8 cellular contexts compared by ENCODE assay signal in the genomic region with DNA sequence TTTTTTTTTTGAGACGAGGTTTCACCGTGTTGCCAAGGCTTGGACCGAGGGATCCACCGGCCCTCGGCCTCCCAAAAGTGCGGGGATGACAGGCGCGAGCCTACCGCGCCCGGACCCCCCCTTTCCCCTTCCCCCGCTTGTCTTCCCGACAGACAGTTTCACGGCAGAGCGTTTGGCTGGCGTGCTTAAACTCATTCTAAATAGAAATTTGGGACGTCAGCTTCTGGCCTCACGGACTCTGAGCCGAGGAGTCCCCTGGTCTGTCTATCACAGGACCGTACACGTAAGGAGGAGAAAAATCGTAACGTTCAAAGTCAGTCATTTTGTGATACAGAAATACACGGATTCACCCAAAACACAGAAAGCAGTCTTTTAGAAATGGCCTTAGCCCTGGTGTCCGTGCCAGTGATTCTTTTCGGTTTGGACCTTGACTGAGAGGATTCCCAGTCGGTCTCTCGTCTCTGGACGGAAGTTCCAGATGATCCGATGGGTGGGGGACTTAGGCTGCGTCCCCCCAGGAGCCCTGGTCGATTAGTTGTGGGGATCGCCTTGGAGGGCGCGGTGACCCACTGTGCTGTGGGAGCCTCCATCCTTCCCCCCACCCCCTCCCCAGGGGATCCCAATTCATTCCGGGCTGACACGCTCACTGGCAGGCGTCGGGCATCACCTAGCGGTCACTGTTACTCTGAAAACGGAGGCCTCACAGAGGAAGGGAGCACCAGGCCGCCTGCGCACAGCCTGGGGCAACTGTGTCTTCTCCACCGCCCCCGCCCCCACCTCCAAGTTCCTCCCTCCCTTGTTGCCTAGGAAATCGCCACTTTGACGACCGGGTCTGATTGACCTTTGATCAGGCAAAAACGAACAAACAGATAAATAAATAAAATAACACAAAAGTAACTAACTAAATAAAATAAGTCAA.
DNase-seq lines count a peak whose midpoint lies in the region; ATAC-seq and TF ChIP-seq lines count a peak whose summit lies in the region.
"Not testable (repeated sequence)": the region's sequence is repeated elsewhere in the genome, so short reads cannot be mapped to it uniquely, and the experiment has no call there.

No MANE protein-coding gene starts in this region.

- H3K4me1 Mint-ChIP-seq in CD4-positive, CD25-positive, alpha-beta regulatory T cell; natural killer cell treated with Interleukin-12 subunit alpha and Interleukin-12 subunit beta and Interleukin-15 and Interleukin-18, amount 100 ng/mL, for 72 hours (ENCODE audit: low read depth in 2 of 2): not testable (repeated sequence)

- H3K36me3 Mint-ChIP-seq in CD4-positive, CD25-positive, alpha-beta regulatory T cell; natural killer cell treated with Interleukin-12 subunit alpha and Interleukin-12 subunit beta and Interleukin-15 and Interleukin-18, amount 100 ng/mL, for 72 hours: not testable (repeated sequence)

- not testable (repeated sequence) for H3K9me3 ChIP-seq in CD4-positive, CD25-positive, alpha-beta regulatory T cell (ENCODE audit: control insufficient read depth in 2 of 2, low read length in 2 of 2); RWPE2 (ENCODE audit: severe bottlenecking)

- not testable (repeated sequence) for H3K9me3 Mint-ChIP-seq in CD4-positive, CD25-positive, alpha-beta regulatory T cell; natural killer cell treated with Interleukin-12 subunit alpha and Interleukin-12 subunit beta and Interleukin-15 and Interleukin-18, amount 100 ng/mL, for 72 hours

- not testable (repeated sequence) for TF ChIP-seq CTCF in RWPE2 (IDR thresholded peaks at IDR 0.05; ENCODE audit: poor library complexity, severe bottlenecking)

- ATAC-seq in CD4-positive, CD25-positive, alpha-beta regulatory T cell (ENCODE audit: low read depth in 2 of 2) = peak; percentile 40 to 46
- peak; percentile 44 for ATAC-seq in GM19025 (IDR thresholded peaks at IDR 0.05; ENCODE audit: low read depth, unreplicated experiment)
- peak; percentile 47 for ATAC-seq in GM21526 (IDR thresholded peaks at IDR 0.05; ENCODE audit: low FRiP score, unreplicated experiment)
- peak; percentile 38 for ATAC-seq in HG02852 (IDR thresholded peaks at IDR 0.05; ENCODE audit: unreplicated experiment)
- ATAC-seq in HG03175 (IDR thresholded peaks at IDR 0.05; ENCODE audit: unreplicated experiment) = peak; percentile 44
- ATAC-seq in RWPE2 (ENCODE audit: low read depth) = peak; percentile 56
- peak; percentile 78 for ATAC-seq in esophagus mucosa
- peak; percentile 73 to 74 for ATAC-seq in natural killer cell treated with Interleukin-12 subunit alpha and Interleukin-12 subunit beta and Interleukin-15 and Interleukin-18, amount 100 ng/mL, for 72 hours

- not testable (repeated sequence) for H3K4me3 ChIP-seq in CD4-positive, CD25-positive, alpha-beta regulatory T cell (ENCODE audit: low read depth, low read length); RWPE2 (ENCODE audit: severe bottlenecking)

- H3K36me3 ChIP-seq in CD4-positive, CD25-positive, alpha-beta regulatory T cell (ENCODE audit: control insufficient read depth, insufficient read depth, low read length); RWPE2 (ENCODE audit: low read depth): not testable (repeated sequence)

- not testable (repeated sequence) for H3K27me3 ChIP-seq in CD4-positive, CD25-positive, alpha-beta regulatory T cell (ENCODE audit: control insufficient read depth, insufficient read depth, low read length); RWPE2 (ENCODE audit: insufficient read depth, poor library complexity, severe bottlenecking)

- not testable (repeated sequence) for H3K27me3 Mint-ChIP-seq in CD4-positive, CD25-positive, alpha-beta regulatory T cell; natural killer cell treated with Interleukin-12 subunit alpha and Interleukin-12 subunit beta and Interleukin-15 and Interleukin-18, amount 100 ng/mL, for 72 hours

- H3K4me1 ChIP-seq in CD4-positive, CD25-positive, alpha-beta regulatory T cell (ENCODE audit: control insufficient read depth, insufficient read depth, low read length, poor library complexity, severe bottlenecking); RWPE2 (ENCODE audit: insufficient read depth, poor library complexity, severe bottlenecking): not testable (repeated sequence)

- not testable (repeated sequence) for DNase-seq in CD4-positive, CD25-positive, alpha-beta regulatory T cell; RWPE2 (ENCODE audit: low spot score); natural killer cell treated with Interleukin-12 subunit alpha and Interleukin-12 subunit beta and Interleukin-15 and Interleukin-18, amount 100 ng/mL, for 72 hours (ENCODE audit: low spot score)

- H3K27ac Mint-ChIP-seq in CD4-positive, CD25-positive, alpha-beta regulatory T cell; natural killer cell treated with Interleukin-12 subunit alpha and Interleukin-12 subunit beta and Interleukin-15 and Interleukin-18, amount 100 ng/mL, for 72 hours: not testable (repeated sequence)

- not testable (repeated sequence) for H3K4me3 Mint-ChIP-seq in CD4-positive, CD25-positive, alpha-beta regulatory T cell; natural killer cell treated with Interleukin-12 subunit alpha and Interleukin-12 subunit beta and Interleukin-15 and Interleukin-18, amount 100 ng/mL, for 72 hours

- not testable (repeated sequence) for H3K27ac ChIP-seq in CD4-positive, CD25-positive, alpha-beta regulatory T cell (ENCODE audit: insufficient read depth, low read length, poor library complexity, severe bottlenecking); RWPE2 (ENCODE audit: poor library complexity, severe bottlenecking)
